In the genomic region with DNA sequence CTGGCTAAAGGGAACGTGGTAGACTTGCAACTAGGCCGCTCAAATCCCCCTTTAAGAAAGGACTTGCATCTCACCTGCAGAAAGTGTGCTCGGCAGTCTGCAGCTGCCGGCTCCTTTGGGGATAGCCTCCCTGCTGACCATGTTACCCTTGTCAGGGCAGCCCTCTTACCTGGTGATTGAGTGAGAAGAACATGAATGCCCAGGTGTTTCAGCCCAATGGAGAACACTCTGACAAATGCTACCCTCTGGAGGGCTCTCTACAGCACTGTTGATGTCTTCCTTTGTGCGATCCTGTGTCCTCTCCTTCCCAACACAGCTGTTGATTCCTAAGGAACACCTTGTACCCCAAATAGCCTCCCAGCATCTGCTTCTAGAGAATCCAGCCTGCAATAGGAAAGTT, we compare ENCODE assay signal across 1 cellular context.
TF ChIP-seq lines count a peak whose summit lies in the region.

No MANE protein-coding gene starts in this region.

TF ChIP-seq in WTC11, 78 proteins besides CTCF, POLR2A, EP300 and RAD21 (continued from another document):
- TF ChIP-seq, protein P1, sequence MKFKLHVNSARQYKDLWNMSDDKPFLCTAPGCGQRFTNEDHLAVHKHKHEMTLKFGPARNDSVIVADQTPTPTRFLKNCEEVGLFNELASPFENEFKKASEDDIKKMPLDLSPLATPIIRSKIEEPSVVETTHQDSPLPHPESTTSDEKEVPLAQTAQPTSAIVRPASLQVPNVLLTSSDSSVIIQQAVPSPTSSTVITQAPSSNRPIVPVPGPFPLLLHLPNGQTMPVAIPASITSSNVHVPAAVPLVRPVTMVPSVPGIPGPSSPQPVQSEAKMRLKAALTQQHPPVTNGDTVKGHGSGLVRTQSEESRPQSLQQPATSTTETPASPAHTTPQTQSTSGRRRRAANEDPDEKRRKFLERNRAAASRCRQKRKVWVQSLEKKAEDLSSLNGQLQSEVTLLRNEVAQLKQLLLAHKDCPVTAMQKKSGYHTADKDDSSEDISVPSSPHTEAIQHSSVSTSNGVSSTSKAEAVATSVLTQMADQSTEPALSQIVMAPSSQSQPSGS (CRISPR knock-in tag; IDR thresholded peaks at IDR 0.05; ENCODE audit: borderline replicate concordance, low read depth) = no peak
- TF ChIP-seq JUN (CRISPR knock-in tag; IDR thresholded peaks at IDR 0.05) (no peak), MYBL2 (CRISPR knock-in tag; IDR thresholded peaks at IDR 0.05) (no peak), OVOL2 (CRISPR knock-in tag; IDR thresholded peaks at IDR 0.05; ENCODE audit: borderline replicate concordance) (no peak), CREM (CRISPR knock-in tag; IDR thresholded peaks at IDR 0.05) (no peak)
